In the genomic region with DNA sequence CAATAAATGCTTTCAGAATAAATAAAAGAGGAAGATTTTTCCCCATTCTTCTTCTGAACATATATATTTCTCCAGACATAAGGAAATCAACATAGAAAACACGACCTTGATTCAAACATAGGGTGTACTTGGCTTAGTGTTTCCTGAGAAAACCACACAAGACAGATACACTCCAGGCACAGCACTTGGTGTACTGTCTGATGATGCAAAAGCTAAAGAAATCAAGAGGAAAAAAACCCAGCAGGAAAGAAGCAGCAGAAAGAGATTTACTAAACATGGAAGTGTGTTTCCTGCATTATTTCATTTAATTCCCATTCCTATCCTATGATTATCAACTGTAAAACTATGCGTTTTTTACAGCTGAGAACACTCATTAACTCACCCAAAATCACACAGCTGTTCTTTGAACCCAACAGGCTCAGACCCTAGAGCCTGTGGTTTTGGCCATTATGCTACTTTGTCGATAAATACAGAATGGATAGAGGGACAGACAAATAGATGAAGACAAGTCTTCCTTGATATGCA, we compare ENCODE assay signal across 26 cellular contexts. TPM values are rescaled to one million over a fixed set of nuclear protein-coding genes. Genes with fewer than 3 reads are reported as not detected.
DNase-seq lines count a peak whose midpoint lies in the region; ATAC-seq and TF ChIP-seq lines count a peak whose summit lies in the region.
"Had no signal": no experiment of that assay in that cellular context is flagged by ENCODE, and none has a peak within 500 bp of the region (broad histone marks: within the 10 kb centered on the region; RNA-seq: fewer than 3 reads in every experiment).

No MANE protein-coding gene starts in this region.

- H3K9me3 Mint-ChIP-seq in activated T-cell treated with anti-CD3 and anti-CD28 coated beads, Interleukin-2, amount 50 U/mL, for 72 hours, result no peaks in the 10 kb centered on the region
- no peaks in the 10 kb centered on the region for H3K9me3 Mint-ChIP-seq in T-helper 2 cell treated with Interferon-gamma antibody and Interleukin-4, amounts not matched to agents 5 μg/mL and 100 μg/mL, for 36 hours
- H3K9me3 Mint-ChIP-seq in memory B cell, result no peaks in the 10 kb centered on the region
- H3K9me3 Mint-ChIP-seq: CD8-positive, alpha-beta T cell; H9 had no signal

- DNase-seq in activated T-cell treated with anti-CD3 and anti-CD28 coated beads, Interleukin-2, amount 50 U/mL, for 72 hours, result no peak
- DNase-seq in activated T-cell treated with anti-CD3 and anti-CD28 coated beads, Interleukin-2, amount 50 U/mL, for 48 hours, result no peak
- no peak for DNase-seq in T-helper 2 cell treated with Interferon-gamma antibody and Interleukin-4, amounts not matched to agents 5 μg/mL and 100 μg/mL, for 36 hours (ENCODE audit: low spot score)
- DNase-seq in memory B cell (ENCODE audit: low spot score in 2 of 2) (no peak), Right ventricle myocardium inferior (ENCODE audit: missing footprints) (no peak), BE2C (no peak)
- DNase-seq: activated CD4-positive, CD25-positive, alpha-beta regulatory T cell; activated effector memory CD4-positive, alpha-beta T cell treated with anti-CD3 and anti-CD28 coated beads, Interleukin-2, amount 50 U/mL, for 16 hours; CD8-positive, alpha-beta T cell; dorsolateral prefrontal cortex; foreskin fibroblast; H9; hippocampal formation; Kasumi-1; NCI-H1092; NCI-H2029; NCI-H345; occipital lobe; PC-9; retina; stimulated activated CD4-positive, alpha-beta T cell treated with anti-CD3 and anti-CD28 coated beads, Interleukin-12 subunit alpha, Interleukin-12 subunit beta, amount 100 ng/mL, for 4 hours; T1000; uterus had no signal

- H3K36me3 Mint-ChIP-seq in activated T-cell treated with anti-CD3 and anti-CD28 coated beads, Interleukin-2, amount 50 U/mL, for 72 hours (ENCODE audit: insufficient read depth in 2 of 2), result peaks cover 5 to 12% of the 10 kb centered on the region in 2 donors
- peaks cover 90% of the 10 kb centered on the region for H3K36me3 Mint-ChIP-seq in T-helper 2 cell treated with Interferon-gamma antibody and Interleukin-4, amounts not matched to agents 5 μg/mL and 100 μg/mL, for 36 hours (ENCODE audit: low read depth)
- H3K36me3 Mint-ChIP-seq in memory B cell, result peaks cover 59% of the 10 kb centered on the region

- no peaks in the 10 kb centered on the region for H3K27me3 Mint-ChIP-seq in activated T-cell treated with anti-CD3 and anti-CD28 coated beads, Interleukin-2, amount 50 U/mL, for 72 hours (ENCODE audit: low read depth)
- no peaks in the 10 kb centered on the region for H3K27me3 Mint-ChIP-seq in T-helper 2 cell treated with Interferon-gamma antibody and Interleukin-4, amounts not matched to agents 5 μg/mL and 100 μg/mL, for 36 hours (ENCODE audit: low read depth)
- H3K27me3 Mint-ChIP-seq in memory B cell, result no peaks in the 10 kb centered on the region

- intact Hi-C loops in Right ventricle myocardium inferior (cut with DNase I), result no loop called here

- H3K4me1 ChIP-seq in BE2C, result no peaks in the 10 kb centered on the region
- H3K4me1 ChIP-seq: uterus had no signal

- no peak overlapping the region for H3K4me3 Mint-ChIP-seq in activated T-cell treated with anti-CD3 and anti-CD28 coated beads, Interleukin-2, amount 50 U/mL, for 72 hours
- H3K4me3 Mint-ChIP-seq in T-helper 2 cell treated with Interferon-gamma antibody and Interleukin-4, amounts not matched to agents 5 μg/mL and 100 μg/mL, for 36 hours, result peak overlapping the region; percentile 9
- H3K4me3 Mint-ChIP-seq in memory B cell, result peak overlapping the region; percentile 58
- H3K4me3 Mint-ChIP-seq: CD8-positive, alpha-beta T cell; H9 had no signal

- H3K27ac Mint-ChIP-seq in activated T-cell treated with anti-CD3 and anti-CD28 coated beads, Interleukin-2, amount 50 U/mL, for 72 hours, result peak overlapping the region; percentile 8
- peak overlapping the region; percentile 46 for H3K27ac Mint-ChIP-seq in T-helper 2 cell treated with Interferon-gamma antibody and Interleukin-4, amounts not matched to agents 5 μg/mL and 100 μg/mL, for 36 hours
- H3K27ac Mint-ChIP-seq in memory B cell, result peak overlapping the region; percentile 80
- H3K27ac Mint-ChIP-seq: CD8-positive, alpha-beta T cell had no signal

- H3K27me3 ChIP-seq in BE2C, result 0 out of 2 replicates have a peak, but pooled peaks cover 4% of the 10 kb centered on the region
- H3K27me3 ChIP-seq: cardiac muscle cell, dorsolateral prefrontal cortex, uterus had no signal

- no peak for TF ChIP-seq CTCF in BE2C (IDR thresholded peaks at IDR 0.05; ENCODE audit: low read depth, low read length)

- no peak overlapping the region for H3K4me3 ChIP-seq in BE2C (ENCODE audit: low read depth, low read length)
- H3K4me3 ChIP-seq: cardiac muscle cell, dorsolateral prefrontal cortex, PC-9, uterus had no signal

- ATAC-seq in activated T-cell treated with anti-CD3 and anti-CD28 coated beads, Interleukin-2, amount 50 U/mL, for 72 hours (replicated peaks in 1 of 2), result no peak
- no peak for ATAC-seq in memory B cell (ENCODE audit: low read depth)
- ATAC-seq in Right ventricle myocardium inferior, result no peak
- ATAC-seq in GM18870 (IDR thresholded peaks at IDR 0.05; ENCODE audit: unreplicated experiment), result no peak
- no peak for ATAC-seq in GM21529 (IDR thresholded peaks at IDR 0.05; ENCODE audit: unreplicated experiment)
- ATAC-seq: CD8-positive, alpha-beta T cell had no signal

- peaks cover 18% of the 10 kb centered on the region for H3K4me1 Mint-ChIP-seq in activated T-cell treated with anti-CD3 and anti-CD28 coated beads, Interleukin-2, amount 50 U/mL, for 72 hours (ENCODE audit: low read depth)
- H3K4me1 Mint-ChIP-seq in T-helper 2 cell treated with Interferon-gamma antibody and Interleukin-4, amounts not matched to agents 5 μg/mL and 100 μg/mL, for 36 hours (ENCODE audit: low read depth), result peaks cover 60% of the 10 kb centered on the region
- peaks cover 67% of the 10 kb centered on the region for H3K4me1 Mint-ChIP-seq in memory B cell
- H3K4me1 Mint-ChIP-seq: H9 had no signal

- no peaks in the 10 kb centered on the region for H3K9me3 ChIP-seq in BE2C
- H3K9me3 ChIP-seq: uterus had no signal

- H3K36me3 ChIP-seq in BE2C, result no peaks in the 10 kb centered on the region
- H3K36me3 ChIP-seq: cardiac muscle cell, uterus had no signal

RNA-seq across cellular contexts. Expression of a gene that starts 46.1 kb away (rescaled TPM):
- total RNA-seq in activated T-cell treated with anti-CD3 and anti-CD28 coated beads, Interleukin-2, amount 50 U/mL, for 72 hours, result 1 to 10 TPM; 3.1 to 5.9 TPM
- total RNA-seq in Right ventricle myocardium inferior, result not detected
- polyA plus RNA-seq in BE2C (2012; ENCODE audit: insufficient read depth, insufficient read length, low read depth), result not detected
- total RNA-seq: H9, occipital lobe had no signal

Comparison
In these comparisons a context has a peak if more than half of its experiments do, and no peak if none do; other contexts are left out.
1. H3K27ac Mint-ChIP-seq: peak in every context shown above with its lines; median percentile 80 in memory B cell; 46 in T-helper 2 cell treated with Interferon-gamma antibody and Interleukin-4, amounts not matched to agents 5 μg/mL and 100 μg/mL, for 36 hours; 8 in activated T-cell treated with anti-CD3 and anti-CD28 coated beads, Interleukin-2, amount 50 U/mL, for 72 hours.
2. H3K4me3 Mint-ChIP-seq: peak in T-helper 2 cell treated with Interferon-gamma antibody and Interleukin-4, amounts not matched to agents 5 μg/mL and 100 μg/mL, for 36 hours (single experiment) and memory B cell (single experiment); none in activated T-cell treated with anti-CD3 and anti-CD28 coated beads, Interleukin-2, amount 50 U/mL, for 72 hours (0 of 2).